In the genomic region with DNA sequence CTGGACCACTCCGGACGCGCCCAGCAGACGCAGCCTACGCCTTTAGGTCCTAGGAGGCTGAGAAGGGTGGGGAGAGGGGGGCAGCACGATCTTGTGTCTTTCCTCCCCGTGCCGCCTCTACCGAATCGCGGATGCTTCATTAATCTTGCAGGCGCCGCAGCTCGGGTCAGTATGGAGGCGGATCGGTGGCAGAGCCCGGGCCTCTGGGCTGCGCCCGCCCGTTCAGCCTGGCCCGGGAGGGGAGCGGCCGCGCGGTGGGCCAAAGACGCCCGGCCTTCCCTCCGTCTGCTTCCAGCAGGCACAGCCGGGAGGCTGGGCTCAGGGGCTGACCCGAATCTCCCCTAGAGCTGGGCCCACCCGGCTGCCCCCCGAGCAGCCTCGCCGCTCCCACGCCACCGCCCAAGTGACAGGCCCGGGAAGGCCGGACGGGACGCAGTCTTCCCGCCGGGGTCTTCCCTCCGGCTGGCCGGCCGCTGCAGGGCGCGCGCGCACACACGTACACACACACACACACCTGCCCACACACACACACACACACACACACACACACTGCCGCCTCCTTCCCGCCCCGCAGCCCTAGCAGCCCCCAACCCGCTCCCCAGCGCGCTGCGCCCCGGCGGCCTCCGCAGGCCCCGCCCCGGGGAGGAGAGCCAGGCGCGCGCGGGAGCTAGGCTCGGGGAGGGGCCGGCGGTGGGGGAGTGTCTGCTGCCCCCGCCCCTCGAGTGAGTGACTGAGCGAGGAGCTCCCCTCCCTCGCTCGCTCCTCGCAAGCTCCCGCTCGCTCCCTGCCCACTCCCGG, we compare ENCODE assay signal across 8 cellular contexts. TPM values are rescaled to one million over a fixed set of nuclear protein-coding genes. Genes with fewer than 3 reads are reported as not detected.
DNase-seq lines count a peak whose midpoint lies in the region; ATAC-seq and TF ChIP-seq lines count a peak whose summit lies in the region.

A gene with protein sequence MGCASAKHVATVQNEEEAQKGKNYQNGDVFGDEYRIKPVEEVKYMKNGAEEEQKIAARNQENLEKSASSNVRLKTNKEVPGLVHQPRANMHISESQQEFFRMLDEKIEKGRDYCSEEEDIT (plus strand): TSS at position 759 of the 798 bp plus-strand sequence. CDS start 90,481 bp downstream, outside the sequence.

- H3K79me2 ChIP-seq in PC-9 (ENCODE audit: low read depth) = no peaks in the 10 kb centered on the region

- H3K4me2 ChIP-seq in PC-9 = peak within 1 kb of the TSS; percentile 99

- peak within 1 kb of the TSS; percentile 94 for H2AFZ ChIP-seq in PC-9

- H3K27ac ChIP-seq in HUES48 (ENCODE audit: low read depth, low read length) (peak within 1 kb of the TSS; percentile 72), PC-9 (no peak within 1 kb of the TSS), esophagus squamous epithelium (peak within 1 kb of the TSS; percentile 87 to 94 (median 90)), muscle layer of duodenum (ENCODE audit: low read length) (peak within 1 kb of the TSS; percentile 79)

- H3K27ac Mint-ChIP-seq in activated T-cell treated with anti-CD3 and anti-CD28 coated beads, Interleukin-2, amount 50 U/mL, for 72 hours = peak within 1 kb of the TSS; percentile 36

- CTCF ChIA-PET in PC-9 (lab: Charles Lee) = interaction anchor here (0.6 to 1.4 kb wide), 6 partner anchors 41 to 1696 kb away, joined by 3 to 9 read pairs (median 6); no protein-coding TSS in a partner anchor

- H3K9me3 Mint-ChIP-seq in activated T-cell treated with anti-CD3 and anti-CD28 coated beads, Interleukin-2, amount 50 U/mL, for 72 hours = no peaks in the 10 kb centered on the region

- peak; percentile 80 for ATAC-seq in GM21381 (IDR thresholded peaks at IDR 0.05; ENCODE audit: unreplicated experiment)
- peak; percentile 92 to 93 for ATAC-seq in activated T-cell treated with anti-CD3 and anti-CD28 coated beads, Interleukin-2, amount 50 U/mL, for 72 hours (replicated peaks in 1 of 2)

- peaks cover 9% of the 10 kb centered on the region for H3F3A ChIP-seq in PC-9 (ENCODE audit: insufficient read depth, low read depth)

- no peaks in the 10 kb centered on the region for H4K20me1 ChIP-seq in PC-9 (ENCODE audit: insufficient read depth)

- peaks cover 20% of the 10 kb centered on the region for H3K4me1 Mint-ChIP-seq in activated T-cell treated with anti-CD3 and anti-CD28 coated beads, Interleukin-2, amount 50 U/mL, for 72 hours (ENCODE audit: low read depth)

- peaks cover 5% of the 10 kb centered on the region; the same call in 1 of the 2 replicates for H3K27me3 ChIP-seq in HUES48 (ENCODE audit: control insufficient read depth, insufficient read depth, low read length)
- peaks cover 4% of the 10 kb centered on the region; the same call in 1 of the 2 replicates for H3K27me3 ChIP-seq in PC-9 (ENCODE audit: insufficient read depth, low read depth)
- no peaks in the 10 kb centered on the region for H3K27me3 ChIP-seq in esophagus squamous epithelium
- no peaks in the 10 kb centered on the region for H3K27me3 ChIP-seq in muscle layer of duodenum (ENCODE audit: low read depth, low read length)

- POLR2A ChIA-PET in PC-9 (lab: Charles Lee; ENCODE audit: unreplicated experiment) = interaction anchor here (0.6 to 1.0 kb wide), 6 partner anchors 13 to 750 kb away, joined by 4 to 20 read pairs (median 8); no protein-coding TSS in a partner anchor

- H3K9me3 ChIP-seq in HUES48 (ENCODE audit: control insufficient read depth, insufficient read depth, low read length) (no peaks in the 10 kb centered on the region), PC-9 (ENCODE audit: insufficient read depth, low read depth) (no peaks in the 10 kb centered on the region), esophagus squamous epithelium (no peaks in the 10 kb centered on the region), muscle layer of duodenum (ENCODE audit: control insufficient read depth in 1 of 2, low read length in 2 of 2) (no peaks in the 10 kb centered on the region)

- peaks cover 0 to 3% of the 10 kb centered on the region in 2 donors for H3K36me3 Mint-ChIP-seq in activated T-cell treated with anti-CD3 and anti-CD28 coated beads, Interleukin-2, amount 50 U/mL, for 72 hours (ENCODE audit: insufficient read depth in 2 of 2)

- 2% methylated on average over 11 to 22 of the region's 78 CpGs for WGBS in esophagus squamous epithelium, 2 donors

- peak within 1 kb of the TSS; percentile 60 for H3K9ac ChIP-seq in HUES48 (ENCODE audit: low read depth, low read length)

- DNase-seq in CMK (ENCODE audit: low read depth) (peak; percentile 71), PC-9 (peak; percentile 51 to 88), esophagus squamous epithelium (lab: John Stamatoyannopoulos, UW) (peak; percentile 6)
- DNase-seq in activated T-cell treated with anti-CD3 and anti-CD28 coated beads, Interleukin-2, amount 50 U/mL, for 72 hours = peak; percentile 86
- peak; percentile 40 to 48 for DNase-seq in stimulated activated CD8-positive, alpha-beta memory T cell treated with anti-CD3 and anti-CD28 coated beads, Interleukin-7, amount 100 ng/mL, for 1 hour (ENCODE audit: low read depth in 2 of 2)

- intact Hi-C loops in PC-9 (cut with micrococcal nuclease; ENCODE audit: unreplicated experiment) = loop anchor here (2.0 to 10.0 kb wide), 4 partner anchors 96 to 312 kb away; no protein-coding TSS in a partner anchor
- intact Hi-C loops in esophagus squamous epithelium (cut with DNase I) = loop anchor here (10.0 kb wide), 1 partner anchor 178 kb away; no protein-coding TSS in a partner anchor

- H3K4me3 Mint-ChIP-seq in activated T-cell treated with anti-CD3 and anti-CD28 coated beads, Interleukin-2, amount 50 U/mL, for 72 hours = peak within 1 kb of the TSS; percentile 89 to 97

- peak in 1 of 4 donors; percentile 91 for TF ChIP-seq POLR2A in esophagus squamous epithelium (IDR thresholded peaks at IDR 0.05)

- H3K4me1 ChIP-seq in HUES48 (ENCODE audit: control insufficient read depth, insufficient read depth, low read length) (peaks cover 57% of the 10 kb centered on the region), PC-9 (replicated peaks; ENCODE audit: insufficient read depth) (peaks cover 12% of the 10 kb centered on the region; the same call in 1 of the 2 replicates), esophagus squamous epithelium (peaks cover 13 to 45% (median 25%) of the 10 kb centered on the region in 3 donors), muscle layer of duodenum (ENCODE audit: control insufficient read depth in 1 of 2, insufficient read depth in 2 of 2, low read length in 2 of 2) (peaks cover 0 to 10% of the 10 kb centered on the region in 2 donors)

- H3K36me3 ChIP-seq in HUES48 (ENCODE audit: control insufficient read depth, insufficient read depth, low read length) (no peaks in the 10 kb centered on the region), PC-9 (ENCODE audit: low read depth) (no peaks in the 10 kb centered on the region), esophagus squamous epithelium (no peaks in the 10 kb centered on the region), muscle layer of duodenum (ENCODE audit: control insufficient read depth in 1 of 2, insufficient read depth in 2 of 2, low read length in 2 of 2) (no peaks in the 10 kb centered on the region)

- peaks cover 79% of the 10 kb centered on the region for H3K27me3 Mint-ChIP-seq in activated T-cell treated with anti-CD3 and anti-CD28 coated beads, Interleukin-2, amount 50 U/mL, for 72 hours (ENCODE audit: low read depth)

- H3K4me3 ChIP-seq in HUES48 (ENCODE audit: low read depth, low read length) (peak within 1 kb of the TSS; percentile 95), PC-9 (peak within 1 kb of the TSS; percentile 84), esophagus squamous epithelium (peak within 1 kb of the TSS; percentile 62 to 91 (median 76)), muscle layer of duodenum (ENCODE audit: low read depth in 1 of 2, low read length in 2 of 2) (peak within 1 kb of the TSS; percentile 77 to 90)

- no TSS peak for BruUV-seq in PC-9 (replicated peaks; lab: Mats Ljungman, UMichigan)

- H3K9me2 ChIP-seq in PC-9 (ENCODE audit: insufficient read depth) = no peaks in the 10 kb centered on the region

- TF ChIP-seq CTCF in PC-9 (conservative IDR thresholded peaks at IDR 0.05) (no peak), esophagus squamous epithelium (IDR thresholded peaks at IDR 0.05) (no peak)

RNA-seq across cellular contexts. Expression of the gene that starts here (rescaled TPM):
- 13.6 and 13.8 TPM in 2 replicates for total RNA-seq in PC-9 (2021)
- total RNA-seq in activated T-cell treated with anti-CD3 and anti-CD28 coated beads, Interleukin-2, amount 50 U/mL, for 72 hours = 1 to 10 TPM; 3.0 to 4.6 TPM
- 10 to 100 TPM; 14.6 to 55.7 (median 36.2) TPM for total RNA-seq in esophagus squamous epithelium

Comparison
In these comparisons a context has a peak if more than half of its experiments do, and no peak if none do; other contexts are left out.
1. DNase-seq: peak in every context shown above with its lines; median percentile 86 in activated T-cell treated with anti-CD3 and anti-CD28 coated beads, Interleukin-2, amount 50 U/mL, for 72 hours; 71 in CMK; 70 in PC-9; 44 in stimulated activated CD8-positive, alpha-beta memory T cell treated with anti-CD3 and anti-CD28 coated beads, Interleukin-7, amount 100 ng/mL, for 1 hour; 6 in esophagus squamous epithelium.